ENCODE assay signal across 21 cellular contexts in genomic region chr1:94317790-94318188, GRCh38.
DNase-seq lines count a peak whose midpoint lies in the region; ATAC-seq, FAIRE-seq and TF ChIP-seq lines count a peak whose summit lies in the region.
"Had no signal": no experiment of that assay in that cellular context is flagged by ENCODE, and none has a peak within 500 bp of the region (broad histone marks: within the 10 kb centered on the region; RNA-seq: fewer than 3 reads in every experiment).

No MANE protein-coding gene starts in this region.

- no peak overlapping the region for H2AFZ ChIP-seq in IMR-90 (replicated peaks; ENCODE audit: low read length, poor library complexity)
- no peak overlapping the region for H2AFZ ChIP-seq in mesenchymal stem cell (ENCODE audit: low read depth, low read length)

- no peak overlapping the region for H4K5ac ChIP-seq in IMR-90 (ENCODE audit: low read depth, low read length)

- no peak overlapping the region for H2BK20ac ChIP-seq in IMR-90 (ENCODE audit: low read depth, low read length)

- peaks cover under 1% of the 10 kb centered on the region for H3K27me3 Mint-ChIP-seq in endothelial cell (ENCODE audit: unreplicated experiment)

- H3K36me3 ChIP-seq in IMR-90 (ENCODE audit: control insufficient read depth, insufficient read depth, low read length) (no peaks in the 10 kb centered on the region), mesenchymal stem cell (ENCODE audit: control insufficient read depth in 1 of 2, insufficient read depth in 2 of 2, low read depth in 1 of 2, low read length in 2 of 2) (no peaks in the 10 kb centered on the region)
- H3K36me3 ChIP-seq: BLaER1 had no signal

- intact Hi-C loops in IMR-90 (cut with micrococcal nuclease) = no loop called here

- POLR2A ChIA-PET in A549 (lab: Yijun Ruan, JAX) (no interaction called here), IMR-90 (lab: Charles Lee; ENCODE audit: unreplicated experiment) (no interaction called here)

- H3K23ac ChIP-seq in IMR-90 (ENCODE audit: low read depth, low read length) (no peak overlapping the region), mesenchymal stem cell (ENCODE audit: low read length in 2 of 2) (no peak overlapping the region)

- H2BK15ac ChIP-seq in IMR-90 (ENCODE audit: low read depth, low read length) (0 out of 3 replicates have a peak overlapping the region, but pooled peaks have one; percentile 7), mesenchymal stem cell (ENCODE audit: low read depth, poor library complexity, severe bottlenecking) (no peak overlapping the region)

- H2AK9ac ChIP-seq in IMR-90 (replicated peaks; ENCODE audit: low read depth, low read length, poor library complexity) = no peak overlapping the region

- H4K8ac ChIP-seq in IMR-90 (ENCODE audit: low read depth in 2 of 2, low read length in 2 of 2) (no peak overlapping the region), mesenchymal stem cell (ENCODE audit: low read length) (no peak overlapping the region)

- H3K9me3 ChIP-seq in A549 = no peaks in the 10 kb centered on the region
- H3K9me3 ChIP-seq in IMR-90 (ENCODE audit: control insufficient read depth, insufficient read depth, low read length) = no peaks in the 10 kb centered on the region
- H3K9me3 ChIP-seq in mesenchymal stem cell (ENCODE audit: control insufficient read depth, low read length) = no peaks in the 10 kb centered on the region
- H3K9me3 ChIP-seq: BLaER1 had no signal

- BruUV-seq in IMR-90 (replicated peaks; lab: Mats Ljungman, UMichigan) = no TSS peak

- dilution Hi-C loops in IMR-90 (cut with HindIII; ENCODE audit: low sequenced_read_pairs, unreplicated experiment) = no loop called here

- H3K27ac ChIP-seq in A549 (peak overlapping the region; percentile 81 to 90), IMR-90 (ENCODE audit: insufficient read depth, low read length) (no peak overlapping the region), mesenchymal stem cell (ENCODE audit: low read length, poor library complexity, severe bottlenecking) (peak overlapping the region; percentile 100)
- H3K27ac ChIP-seq: BLaER1, RWPE1 had no signal

- no peak overlapping the region for H3K18ac ChIP-seq in IMR-90 (ENCODE audit: low read depth, low read length)
- no peak overlapping the region for H3K18ac ChIP-seq in mesenchymal stem cell (ENCODE audit: low read depth in 1 of 2, low read length in 2 of 2)

- H3K9ac ChIP-seq in IMR-90 (ENCODE audit: low read depth, low read length) = no peak overlapping the region
- H3K9ac ChIP-seq in mesenchymal stem cell (ENCODE audit: low read length) = no peak overlapping the region
- H3K9ac ChIP-seq: BLaER1 had no signal

- DNase-seq in A549 (ENCODE audit: low read depth in 1 of 2, low spot score in 1 of 2) (no peak), IMR-90 (no peak), endothelial cell (ENCODE audit: low spot score) (no peak), mesenchymal stem cell (no peak), HTR-8/SVneo (ENCODE audit: insufficient read length, low spot score) (no peak), COR-L47 (lab: John Stamatoyannopoulos, UW) (no peak)
- DNase-seq: CD4-positive, CD25-positive, alpha-beta regulatory T cell; H9; Karpas-422; NCI-H1092; NCI-H1417 treated with DMSO at 0.1 percent for 48 hours; NCI-H1694 treated with DMSO at 0.1 percent for 48 hours; NCI-H2081; NCI-H2227 treated with DMSO at 0.1 percent for 48 hours; NCI-H526 treated with DMSO at 0.1 percent for 48 hours; SHP77 treated with DMSO at 0.1 percent for 48 hours had no signal

- H3K4me1 ChIP-seq in A549 (peaks cover 81% of the 10 kb centered on the region), IMR-90 (ENCODE audit: control insufficient read depth, insufficient read depth, low read length) (peaks cover 7% of the 10 kb centered on the region), mesenchymal stem cell (ENCODE audit: control insufficient read depth, insufficient read depth, low read depth, low read length) (peaks cover 17% of the 10 kb centered on the region)
- H3K4me1 ChIP-seq: BLaER1 had no signal

- TF ChIP-seq POLR2A in A549 (IDR thresholded peaks at IDR 0.05; ENCODE audit: low read length) = no peak
- no peak for TF ChIP-seq POLR2A in IMR-90 (IDR thresholded peaks at IDR 0.05; ENCODE audit: low read depth, low read length)
- no peak for TF ChIP-seq POLR2A in GM18505 (IDR thresholded peaks at IDR 0.05; ENCODE audit: borderline replicate concordance, extremely low read depth, insufficient read depth, insufficient read length)

- 79% methylated on average over 1 of the region's 1 CpG for WGBS in A549 (ENCODE audit: missing lambda C conversion rate)
- no CpG with 5 or more reads among the region's 1 CpG for WGBS in IMR-90 (ENCODE audit: extremely low coverage in 2 of 2, insufficient read length in 1 of 2), 2 experiments
- 100% methylated on average over 1 of the region's 1 CpG for WGBS in mesenchymal stem cell

- CTCF ChIA-PET in A549 (lab: Yijun Ruan, JAX) (interaction anchor here (0.6 to 1.5 kb wide), 5 partner anchors 14 to 291 kb away, joined by 3 to 5 read pairs (median 3); no protein-coding TSS in a partner anchor), IMR-90 (lab: Yijun Ruan, JAX) (interaction anchor here (1.2 kb wide), 2 partner anchors 18 to 20 kb away, joined by 3 to 5 read pairs; no protein-coding TSS in a partner anchor)

- no peak overlapping the region for H2BK5ac ChIP-seq in IMR-90 (ENCODE audit: low read depth, low read length, poor library complexity, severe bottlenecking)
- no peak overlapping the region for H2BK5ac ChIP-seq in mesenchymal stem cell (ENCODE audit: low read depth, low read length, poor library complexity, severe bottlenecking)

- H2BK12ac ChIP-seq in mesenchymal stem cell (ENCODE audit: low read length in 2 of 2) = no peak overlapping the region

- H3K27ac Mint-ChIP-seq in endothelial cell (ENCODE audit: unreplicated experiment) = peak overlapping the region; percentile 98
- H3K27ac Mint-ChIP-seq: CD4-positive, CD25-positive, alpha-beta regulatory T cell; GM23338; H9 had no signal

- no peaks in the 10 kb centered on the region for H4K20me1 ChIP-seq in IMR-90 (ENCODE audit: insufficient read depth, low read length)
- H4K20me1 ChIP-seq: BLaER1 had no signal

- no peaks in the 10 kb centered on the region for H3K9me3 Mint-ChIP-seq in endothelial cell (ENCODE audit: unreplicated experiment)
- H3K9me3 Mint-ChIP-seq: GM23338, H9 had no signal

- no peak overlapping the region for H2BK120ac ChIP-seq in IMR-90 (ENCODE audit: low read depth, low read length)
- H2BK120ac ChIP-seq in mesenchymal stem cell (ENCODE audit: low read depth, low read length) = no peak overlapping the region

- H3K4me1 Mint-ChIP-seq in endothelial cell (ENCODE audit: unreplicated experiment) = peaks cover 59% of the 10 kb centered on the region
- H3K4me1 Mint-ChIP-seq: CD4-positive, CD25-positive, alpha-beta regulatory T cell had no signal

- no peak overlapping the region for H2AK5ac ChIP-seq in IMR-90 (ENCODE audit: low read depth, low read length)
- no peak overlapping the region for H2AK5ac ChIP-seq in mesenchymal stem cell (ENCODE audit: low read length, severe bottlenecking)

- H3K4me3 ChIP-seq in A549 (no peak overlapping the region), IMR-90 (ENCODE audit: insufficient read depth, low read depth, low read length) (no peak overlapping the region), mesenchymal stem cell (ENCODE audit: insufficient read depth in 1 of 2, low read depth in 1 of 2, low read length in 2 of 2) (no peak overlapping the region)
- H3K4me3 ChIP-seq: BLaER1, GM23338 had no signal

- TF ChIP-seq CTCF in A549 (IDR thresholded peaks at IDR 0.05) (no peak), IMR-90 (conservative IDR thresholded peaks at IDR 0.05; ENCODE audit: low read depth, low read length) (no peak), endothelial cell (IDR thresholded peaks at IDR 0.05; ENCODE audit: unreplicated experiment) (no peak)

- H3K4me3 Mint-ChIP-seq in endothelial cell (ENCODE audit: unreplicated experiment) = no peak overlapping the region
- H3K4me3 Mint-ChIP-seq: CD4-positive, CD25-positive, alpha-beta regulatory T cell; GM23338; H9 had no signal

- in situ Hi-C loops in IMR-90 (cut with MboI; ENCODE audit: low sequenced_read_pairs) = no loop called here

- no peaks in the 10 kb centered on the region for H3K36me3 Mint-ChIP-seq in endothelial cell (ENCODE audit: low read depth, unreplicated experiment)
- H3K36me3 Mint-ChIP-seq: CD4-positive, CD25-positive, alpha-beta regulatory T cell had no signal

- H3K4ac ChIP-seq in IMR-90 (ENCODE audit: low read depth, low read length) (no peak overlapping the region), mesenchymal stem cell (ENCODE audit: low read depth in 1 of 2, low read length in 2 of 2) (no peak overlapping the region)

- peak overlapping the region; percentile 59 for H3K4me2 ChIP-seq in A549
- no peak overlapping the region for H3K4me2 ChIP-seq in IMR-90 (ENCODE audit: low read depth, low read length)
- H3K4me2 ChIP-seq in mesenchymal stem cell (ENCODE audit: low read length, poor library complexity, severe bottlenecking) = no peak overlapping the region
- H3K4me2 ChIP-seq: BLaER1, GM23338 had no signal

- H3K9me1 ChIP-seq in IMR-90 (ENCODE audit: insufficient read depth, low read length) = peaks cover 7% of the 10 kb centered on the region; the same call in 1 of the 2 replicates

- H3K14ac ChIP-seq in IMR-90 (replicated peaks; ENCODE audit: low read depth, low read length) (no peak overlapping the region), mesenchymal stem cell (ENCODE audit: low read length in 2 of 2) (no peak overlapping the region)

- no peak for TF ChIP-seq RAD21 in A549 (conservative IDR thresholded peaks at IDR 0.05 in 1 of 2, IDR thresholded peaks at IDR 0.05 in 1 of 2)
- no peak for TF ChIP-seq RAD21 in IMR-90 (IDR thresholded peaks at IDR 0.05; ENCODE audit: low read length)

- H3K56ac ChIP-seq in IMR-90 (ENCODE audit: extremely low read depth, insufficient read depth, low read length) = no peak overlapping the region

- FAIRE-seq in A549 (lab: Jason Lieb, UNC) = no peak
- no peak for FAIRE-seq in HTR-8/SVneo (lab: Jason Lieb, UNC)
- FAIRE-seq: G401.6 had no signal

- H3K79me1 ChIP-seq in IMR-90 (ENCODE audit: low read depth in 1 of 2, low read length in 2 of 2) (no peaks in the 10 kb centered on the region), mesenchymal stem cell (replicated peaks; ENCODE audit: low read length, poor library complexity, severe bottlenecking) (peaks cover 5% of the 10 kb centered on the region)

- ATAC-seq in A549 (no peak), IMR-90 (ENCODE audit: low read depth) (peak; percentile 54), GM18505 (IDR thresholded peaks at IDR 0.05; ENCODE audit: unreplicated experiment) (no peak)
- ATAC-seq: GM23338 had no signal

- no peaks in the 10 kb centered on the region for H3K27me3 ChIP-seq in IMR-90 (ENCODE audit: control insufficient read depth, insufficient read depth, low read length)
- no peaks in the 10 kb centered on the region for H3K27me3 ChIP-seq in mesenchymal stem cell (ENCODE audit: control insufficient read depth in 1 of 2, insufficient read depth in 1 of 2, low read length in 2 of 2)
- H3K27me3 ChIP-seq: BLaER1 had no signal

- H4K91ac ChIP-seq in IMR-90 (ENCODE audit: insufficient read depth, low read depth, low read length) = no peak overlapping the region
- H4K91ac ChIP-seq in mesenchymal stem cell (ENCODE audit: low read length) = no peak overlapping the region

- TF ChIP-seq EP300 in A549 (IDR thresholded peaks at IDR 0.05) = no peak

TF ChIP-seq in A549, 52 proteins besides CTCF, POLR2A, EP300 and RAD21 (continues in another document):
- no peak for TF ChIP-seq MYC (IDR thresholded peaks at IDR 0.05; ENCODE audit: borderline replicate concordance, low read length)

TF ChIP-seq in IMR-90, 13 proteins besides CTCF, POLR2A, EP300 and RAD21 (continues in another document):
- no peak for TF ChIP-seq FOS (IDR thresholded peaks at IDR 0.05; ENCODE audit: low read depth, low read length)
